8 cellular contexts compared by ENCODE assay signal in the genomic region with DNA sequence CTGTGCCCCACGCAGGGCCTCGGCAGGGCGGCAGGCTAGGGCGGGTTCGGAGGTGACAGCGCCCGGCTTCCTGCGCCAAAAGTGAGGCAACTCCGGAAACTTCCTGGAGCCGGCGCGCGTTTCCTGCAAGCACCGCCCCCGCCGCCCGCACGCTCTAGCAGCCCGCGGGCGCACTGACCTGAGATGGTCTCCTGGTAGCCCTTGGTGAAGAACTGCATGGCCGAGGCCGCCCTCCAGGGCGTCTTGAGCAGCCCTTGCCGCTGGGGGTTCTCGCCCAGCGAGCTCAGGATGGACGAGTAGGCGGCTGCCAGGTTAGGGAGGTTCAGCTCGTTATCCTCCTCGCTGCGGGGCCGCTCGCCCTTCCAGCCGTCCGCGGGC. TPM values are rescaled to one million over a fixed set of nuclear protein-coding genes. Genes with fewer than 3 reads are reported as not detected.
DNase-seq lines count a peak whose midpoint lies in the region; ATAC-seq and TF ChIP-seq lines count a peak whose summit lies in the region.

No MANE protein-coding gene starts in this region.

- H4K91ac ChIP-seq in neuronal stem cell (ENCODE audit: low read depth, low read length, poor library complexity) = no peak overlapping the region

- peak overlapping the region; percentile 89 for H3K18ac ChIP-seq in neuronal stem cell (ENCODE audit: low read length)

- H2BK120ac ChIP-seq in neuronal stem cell (ENCODE audit: low read depth, low read length) = no peak overlapping the region

- no peak overlapping the region for H2AK5ac ChIP-seq in neuronal stem cell (ENCODE audit: low read depth, low read length)

- H3K23ac ChIP-seq in neuronal stem cell (ENCODE audit: low read depth, low read length, poor library complexity) = peak overlapping the region; percentile 89

- no CpG with 5 or more reads among the region's 37 CpGs for WGBS in neuronal stem cell (ENCODE audit: extremely low coverage in 2 of 2, insufficient read length in 2 of 2, insufficient replicate concordance in 1 of 2), 2 donors

- DNase-seq in COLO668 (lab: John Stamatoyannopoulos, UW; ENCODE audit: unreplicated experiment) = peak; percentile 84
- DNase-seq in OCI-M1 (lab: John Stamatoyannopoulos, UW) = peak; percentile 68
- DNase-seq in activated T-helper 1 cell treated with Interleukin-2 at 50 U/mL for 16 hours (ENCODE audit: low read depth) = peak; percentile 74
- peak; percentile 67 for DNase-seq in fibroblast of pulmonary artery (ENCODE audit: low read depth)
- DNase-seq in neuronal stem cell (ENCODE audit: low spot score) = peak; percentile 56
- peak; percentile 10 for DNase-seq in thoracic aorta (ENCODE audit: low spot score)

- peak overlapping the region; percentile 99 for H2AFZ ChIP-seq in neuronal stem cell (ENCODE audit: low read length)

- ATAC-seq in GM19438 (IDR thresholded peaks at IDR 0.05; ENCODE audit: low read depth, unreplicated experiment) (peak; percentile 55), HG03469 (IDR thresholded peaks at IDR 0.05; ENCODE audit: unreplicated experiment) (peak; percentile 38), thoracic aorta (ENCODE audit: insufficient number of reproducible peaks, low FRiP score, low read depth) (peak; percentile 40)

- H3K9me3 ChIP-seq in neuronal stem cell (replicated peaks in 1 of 2; ENCODE audit: control insufficient read depth in 2 of 2, insufficient read depth in 1 of 2, low read depth in 1 of 2, low read length in 2 of 2) (no peaks in the 10 kb centered on the region), thoracic aorta (no peaks in the 10 kb centered on the region)

- H3K14ac ChIP-seq in neuronal stem cell (ENCODE audit: low read length) = no peak overlapping the region

- H2BK5ac ChIP-seq in neuronal stem cell (ENCODE audit: low read length) = peak overlapping the region; percentile 53

- TF ChIP-seq CTCF in fibroblast of pulmonary artery (IDR thresholded peaks at IDR 0.05; ENCODE audit: low read length, missing control alignments) (no peak), thoracic aorta (IDR thresholded peaks at IDR 0.05) (peak; percentile 8)

- no peak overlapping the region for H4K8ac ChIP-seq in neuronal stem cell (ENCODE audit: low read depth, low read length)

- H3K4me1 ChIP-seq in neuronal stem cell (ENCODE audit: control insufficient read depth in 2 of 2, insufficient read depth in 1 of 2, low read depth in 1 of 2, low read length in 2 of 2) (peaks cover 0 to 3% of the 10 kb centered on the region in 2 donors), thoracic aorta (ENCODE audit: control insufficient read depth in 1 of 2, low read depth in 2 of 2) (peaks cover 0 to 10% of the 10 kb centered on the region in 2 donors)

- peak overlapping the region; percentile 100 for H3K4me2 ChIP-seq in neuronal stem cell (ENCODE audit: insufficient read depth, low read length, poor library complexity, severe bottlenecking)

- no peak overlapping the region for H2BK12ac ChIP-seq in neuronal stem cell (ENCODE audit: low read length)

- no peaks in the 10 kb centered on the region for H3K36me3 ChIP-seq in neuronal stem cell (replicated peaks in 1 of 2; ENCODE audit: control insufficient read depth in 2 of 2, insufficient read depth in 2 of 2, low read length in 2 of 2)
- H3K36me3 ChIP-seq in thoracic aorta = no peaks in the 10 kb centered on the region

- H3K4ac ChIP-seq in neuronal stem cell (ENCODE audit: low read length) = no peak overlapping the region

- H3K27me3 ChIP-seq in neuronal stem cell (ENCODE audit: control insufficient read depth in 3 of 3, insufficient read depth in 3 of 3, low read depth in 1 of 3, low read length in 3 of 3) (peaks cover 6 to 41% (median 20%) of the 10 kb centered on the region in 3 experiments), thoracic aorta (replicated peaks; ENCODE audit: insufficient read depth) (no peaks in the 10 kb centered on the region)

- H3K27ac ChIP-seq in neuronal stem cell (replicated peaks; ENCODE audit: low read length) (no peak overlapping the region), thoracic aorta (no peak overlapping the region)

- peaks cover 2% of the 10 kb centered on the region for H3K79me1 ChIP-seq in neuronal stem cell (ENCODE audit: low read depth, low read length)

- peak overlapping the region; percentile 81 for H3K9ac ChIP-seq in neuronal stem cell (ENCODE audit: low read depth, low read length, poor library complexity)

- H3K4me3 ChIP-seq in fibroblast of pulmonary artery (replicated peaks; ENCODE audit: low read depth, low read length) (peak overlapping the region; percentile 83), neuronal stem cell (ENCODE audit: low read length in 2 of 2) (peak overlapping the region; percentile 70 to 89), thoracic aorta (peak overlapping the region; percentile 85)

- peak overlapping the region; percentile 64 for H2BK15ac ChIP-seq in neuronal stem cell (ENCODE audit: low read length)

RNA-seq across cellular contexts. Expression of a gene that starts 0.5 kb away (rescaled TPM):
- polyA plus RNA-seq in neuronal stem cell (2013, experiment 1 of 2) = 4.4 TPM
- 4.9 TPM for polyA plus RNA-seq in neuronal stem cell (2013, experiment 2 of 2)
- 10 to 100 TPM in 1 of 2 donors, 1 to 10 TPM in 1; 2.8 to 16.1 TPM for total RNA-seq in thoracic aorta

Comparison
In these comparisons a context has a peak if more than half of its experiments do, and no peak if none do; other contexts are left out.
1. DNase-seq: peak in every context shown above with its lines; median percentile 84 in COLO668; 74 in activated T-helper 1 cell treated with Interleukin-2 at 50 U/mL for 16 hours; 68 in OCI-M1; 67 in fibroblast of pulmonary artery; 56 in neuronal stem cell; 10 in thoracic aorta.